15 cellular contexts compared by ENCODE assay signal in the genomic region with DNA sequence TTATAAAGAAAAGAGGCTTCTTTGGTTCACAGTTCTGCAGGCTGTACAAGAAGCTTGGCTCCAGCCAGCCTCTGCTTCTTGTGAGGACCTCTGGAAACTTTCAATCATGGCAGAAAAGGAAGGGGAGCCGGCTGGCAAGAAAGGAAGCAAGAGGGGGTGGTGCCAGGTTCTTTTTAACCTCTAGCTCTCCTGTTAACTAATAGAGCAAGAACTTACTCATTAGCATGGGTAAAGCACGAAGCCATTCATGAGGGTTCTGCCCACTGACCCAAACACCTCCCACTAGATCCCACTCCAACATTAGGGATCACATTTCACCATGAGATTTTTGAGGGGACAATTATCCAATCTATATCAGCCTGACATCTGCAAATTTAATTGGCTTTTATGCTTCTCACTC.
DNase-seq lines count a peak whose midpoint lies in the region; ATAC-seq and TF ChIP-seq lines count a peak whose summit lies in the region.
"Had no signal": no experiment of that assay in that cellular context is flagged by ENCODE, and none has a peak within 500 bp of the region (broad histone marks: within the 10 kb centered on the region; RNA-seq: fewer than 3 reads in every experiment).

No MANE protein-coding gene starts in this region.

- H3K9me3 ChIP-seq in HUES48 (ENCODE audit: control insufficient read depth, insufficient read depth, low read length) (peaks cover 10% of the 10 kb centered on the region; the same call in 1 of the 2 replicates), Panc1 (ENCODE audit: control insufficient read depth, insufficient read depth, low read depth, low read length) (no peaks in the 10 kb centered on the region), neural progenitor cell (ENCODE audit: low read depth) (peaks cover 6% of the 10 kb centered on the region)

- H4K20me1 ChIP-seq in neural progenitor cell (ENCODE audit: low read depth), result no peaks in the 10 kb centered on the region

- in situ Hi-C loops in Panc1 (cut with HindIII; ENCODE audit: low pct_unique_long_range_greater_than_20kb, low sequenced_read_pairs), result no loop called here

- TF ChIP-seq CTCF in Panc1 (IDR thresholded peaks at IDR 0.05), result no peak
- no peak for TF ChIP-seq CTCF in endothelial cell (IDR thresholded peaks at IDR 0.05; ENCODE audit: unreplicated experiment)
- TF ChIP-seq CTCF in neural progenitor cell (IDR thresholded peaks at IDR 0.05), result no peak
- TF ChIP-seq CTCF in GM20000 (IDR thresholded peaks at IDR 0.05; ENCODE audit: extremely low read depth, missing control alignments), result no peak

- no peak for ATAC-seq in Panc1
- ATAC-seq in GM18867 (IDR thresholded peaks at IDR 0.05; ENCODE audit: unreplicated experiment), result no peak
- ATAC-seq in HG03342 (IDR thresholded peaks at IDR 0.05; ENCODE audit: unreplicated experiment), result no peak
- ATAC-seq: K562 had no signal

- intact Hi-C loops in Panc1 (cut with micrococcal nuclease; ENCODE audit: unreplicated experiment), result no loop called here

- H3K4me1 ChIP-seq in HUES48 (ENCODE audit: control insufficient read depth, insufficient read depth, low read length) (peaks cover 32% of the 10 kb centered on the region), Panc1 (ENCODE audit: control insufficient read depth, insufficient read depth, low read length) (peaks cover 3% of the 10 kb centered on the region; the same call in 1 of the 2 replicates), neural progenitor cell (peaks cover 18% of the 10 kb centered on the region)

- peaks cover 3% of the 10 kb centered on the region for H3K27me3 Mint-ChIP-seq in endothelial cell (ENCODE audit: unreplicated experiment)
- peaks cover 2% of the 10 kb centered on the region for H3K27me3 Mint-ChIP-seq in neural progenitor cell (ENCODE audit: insufficient read depth, low read depth)
- H3K27me3 Mint-ChIP-seq: B cell; CD4-positive, alpha-beta T cell had no signal

- H3K27me3 ChIP-seq in HUES48 (ENCODE audit: control insufficient read depth, insufficient read depth, low read length), result no peaks in the 10 kb centered on the region
- H3K27me3 ChIP-seq in Panc1 (ENCODE audit: control insufficient read depth, insufficient read depth, low read length), result no peaks in the 10 kb centered on the region
- no peaks in the 10 kb centered on the region for H3K27me3 ChIP-seq in neural progenitor cell

- peaks cover 21% of the 10 kb centered on the region for H3K4me1 Mint-ChIP-seq in endothelial cell (ENCODE audit: unreplicated experiment)
- peaks cover 12% of the 10 kb centered on the region for H3K4me1 Mint-ChIP-seq in neural progenitor cell
- H3K4me1 Mint-ChIP-seq: B cell had no signal

- DNase-seq in Panc1 (ENCODE audit: low read depth, low spot score) (no peak), endothelial cell (ENCODE audit: low spot score) (no peak), neural progenitor cell (ENCODE audit: low spot score) (no peak), GM20000 (ENCODE audit: low spot score) (no peak)
- DNase-seq: C1 segment of cervical spinal cord; Calu3; CD4-positive, alpha-beta T cell; DMS 273 treated with DMSO at 0.1 percent for 48 hours; HCEC 1CT; HFFc6 had no signal

- no peaks in the 10 kb centered on the region for H3F3A ChIP-seq in neural progenitor cell (ENCODE audit: low read depth)

- H3K4me3 ChIP-seq in HUES48 (ENCODE audit: low read depth, low read length), result no peak overlapping the region
- no peak overlapping the region for H3K4me3 ChIP-seq in Panc1 (ENCODE audit: low read depth in 2 of 2, low read length in 2 of 2)
- no peak overlapping the region for H3K4me3 ChIP-seq in neural progenitor cell
- H3K4me3 ChIP-seq: K562 had no signal

- H3K27ac Mint-ChIP-seq in endothelial cell (ENCODE audit: unreplicated experiment) (peak overlapping the region; percentile 57), neural progenitor cell (peak overlapping the region; percentile 76)
- H3K27ac Mint-ChIP-seq: B cell; CD4-positive, alpha-beta T cell; HFFc6 had no signal

- H3K36me3 ChIP-seq in HUES48 (ENCODE audit: control insufficient read depth, insufficient read depth, low read length), result no peaks in the 10 kb centered on the region
- no peaks in the 10 kb centered on the region for H3K36me3 ChIP-seq in Panc1 (ENCODE audit: control insufficient read depth, insufficient read depth, low read length)
- no peaks in the 10 kb centered on the region for H3K36me3 ChIP-seq in neural progenitor cell

- H2AFZ ChIP-seq in neural progenitor cell (replicated peaks), result peak overlapping the region; percentile 67

- no peak overlapping the region for H3K4me2 ChIP-seq in neural progenitor cell

- no TSS peak for BruUV-seq in Panc1 (replicated peaks; lab: Mats Ljungman, UMichigan)

- H3K9ac ChIP-seq in HUES48 (ENCODE audit: low read depth, low read length), result no peak overlapping the region
- no peak overlapping the region for H3K9ac ChIP-seq in neural progenitor cell

- peaks cover 7% of the 10 kb centered on the region for H3K36me3 Mint-ChIP-seq in endothelial cell (ENCODE audit: low read depth, unreplicated experiment)
- H3K36me3 Mint-ChIP-seq in neural progenitor cell, result peaks cover 4% of the 10 kb centered on the region

- no peaks in the 10 kb centered on the region for H3K79me2 ChIP-seq in neural progenitor cell (ENCODE audit: low read depth)

- POLR2A ChIA-PET in Panc1 (lab: Charles Lee), result no interaction called here

- H3K27ac ChIP-seq in HUES48 (ENCODE audit: low read depth, low read length), result peak overlapping the region; percentile 34
- H3K27ac ChIP-seq in Panc1 (ENCODE audit: low read length), result peak overlapping the region; percentile 42; the same call in 1 of the 2 replicates
- no peak overlapping the region for H3K27ac ChIP-seq in neural progenitor cell

- CTCF ChIA-PET in Panc1 (lab: Charles Lee), result no interaction called here

- H3K9me3 Mint-ChIP-seq in endothelial cell (ENCODE audit: unreplicated experiment), result peaks cover 6% of the 10 kb centered on the region
- peaks cover 10% of the 10 kb centered on the region for H3K9me3 Mint-ChIP-seq in neural progenitor cell
- H3K9me3 Mint-ChIP-seq: HFFc6 had no signal

- H3K4me3 Mint-ChIP-seq in endothelial cell (ENCODE audit: unreplicated experiment) (no peak overlapping the region), neural progenitor cell (no peak overlapping the region)
- H3K4me3 Mint-ChIP-seq: B cell; CD4-positive, alpha-beta T cell; HFFc6 had no signal
